Comparison of ENCODE assay signal across 18 cellular contexts in genomic region chr3:168981396-168981795, GRCh38.
DNase-seq lines count a peak whose midpoint lies in the region; ATAC-seq, FAIRE-seq and TF ChIP-seq lines count a peak whose summit lies in the region.
"Had no signal": no experiment of that assay in that cellular context is flagged by ENCODE, and none has a peak within 500 bp of the region (broad histone marks: within the 10 kb centered on the region; RNA-seq: fewer than 3 reads in every experiment).

No MANE protein-coding gene starts in this region.

- H3K4me3 ChIP-seq in epithelial cell of esophagus (ENCODE audit: low read length), result no peak overlapping the region
- H3K4me3 ChIP-seq: BLaER1 had no signal

- no peak overlapping the region for H3K27ac Mint-ChIP-seq in stimulated activated naive CD8-positive, alpha-beta T cell treated with anti-CD3 and anti-CD28 coated beads, Interleukin-15, amount 100 ng/mL, for 72 hours
- H3K27ac Mint-ChIP-seq: CD8-positive, alpha-beta T cell had no signal

- ATAC-seq in GM18520 (IDR thresholded peaks at IDR 0.05; ENCODE audit: unreplicated experiment), result no peak
- ATAC-seq in stimulated activated naive CD8-positive, alpha-beta T cell treated with anti-CD3 and anti-CD28 coated beads, Interleukin-15, amount 100 ng/mL, for 72 hours, result no peak
- ATAC-seq: CD8-positive, alpha-beta T cell; HCT116 had no signal

- TF ChIP-seq POLR2A in H54 (IDR thresholded peaks at IDR 0.05; ENCODE audit: low read depth, low read length), result no peak

- no peaks in the 10 kb centered on the region for H3K9me3 Mint-ChIP-seq in stimulated activated naive CD8-positive, alpha-beta T cell treated with anti-CD3 and anti-CD28 coated beads, Interleukin-15, amount 100 ng/mL, for 72 hours
- H3K9me3 Mint-ChIP-seq: CD8-positive, alpha-beta T cell had no signal

- no peak for DNase-seq in H54 (ENCODE audit: insufficient read length, low spot score)
- peak; percentile 8 for DNase-seq in RKO (ENCODE audit: low spot score)
- DNase-seq in epithelial cell of esophagus (ENCODE audit: low read depth), result peak; percentile 89
- DNase-seq in kidney tubule cell (ENCODE audit: low spot score), result peak; percentile 9
- no peak for DNase-seq in occipital lobe (lab: John Stamatoyannopoulos, UW)
- no peak for DNase-seq in stimulated activated naive CD8-positive, alpha-beta T cell treated with anti-CD3 and anti-CD28 coated beads, Interleukin-15, amount 100 ng/mL, for 72 hours
- DNase-seq: Calu3; CD8-positive, alpha-beta T cell; EL; NCI-H1105; NCI-H2081; NCI-H748 treated with DMSO at 0.1 percent for 48 hours; NK-92 treated with Interleukin-12 subunit alpha and Interleukin-12 subunit beta, amount 100 ng/mL, for 24 hours; SIG-M5 had no signal

- TF ChIP-seq CTCF in epithelial cell of esophagus (IDR thresholded peaks at IDR 0.05; ENCODE audit: insufficient read depth, low read depth, low read length, missing control alignments), result no peak

- no peak overlapping the region for H3K4me3 Mint-ChIP-seq in stimulated activated naive CD8-positive, alpha-beta T cell treated with anti-CD3 and anti-CD28 coated beads, Interleukin-15, amount 100 ng/mL, for 72 hours
- H3K4me3 Mint-ChIP-seq: CD8-positive, alpha-beta T cell had no signal

- FAIRE-seq in H54 (lab: Jason Lieb, UNC), result peak; percentile 33
- FAIRE-seq: GM12892 had no signal

- no peaks in the 10 kb centered on the region for H3K27me3 Mint-ChIP-seq in stimulated activated naive CD8-positive, alpha-beta T cell treated with anti-CD3 and anti-CD28 coated beads, Interleukin-15, amount 100 ng/mL, for 72 hours

- no peaks in the 10 kb centered on the region for H3K4me1 Mint-ChIP-seq in stimulated activated naive CD8-positive, alpha-beta T cell treated with anti-CD3 and anti-CD28 coated beads, Interleukin-15, amount 100 ng/mL, for 72 hours

Comparison
In these comparisons a context has a peak if more than half of its experiments do, and no peak if none do; other contexts are left out.
1. DNase-seq: peak in RKO (single experiment), epithelial cell of esophagus (single experiment) and kidney tubule cell (single experiment); none in H54 (single experiment), occipital lobe (single experiment) and stimulated activated naive CD8-positive, alpha-beta T cell treated with anti-CD3 and anti-CD28 coated beads, Interleukin-15, amount 100 ng/mL, for 72 hours (0 of 2).